In the genomic region with DNA sequence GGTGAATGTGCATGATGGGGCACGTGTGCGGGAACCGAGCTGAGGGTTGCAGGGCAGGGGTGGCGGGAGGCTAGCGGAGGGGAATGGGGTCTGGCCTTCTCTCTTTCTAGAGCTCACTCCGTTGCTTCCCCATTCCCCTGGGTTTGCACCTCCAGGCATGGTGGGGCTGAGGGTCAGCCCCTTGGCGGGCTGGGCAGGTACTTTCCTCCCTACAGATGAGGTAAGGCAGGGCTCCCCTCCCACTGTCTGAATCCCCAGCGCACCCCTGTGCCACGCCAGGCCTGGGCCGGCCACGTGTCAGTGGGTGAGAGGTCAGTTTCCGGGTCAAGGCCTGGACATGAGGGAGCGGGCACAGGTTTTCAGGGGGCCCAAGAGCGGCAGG, we compare ENCODE assay signal across 1 cellular context.
TF ChIP-seq lines count a peak whose summit lies in the region.

No MANE protein-coding gene starts in this region.

TF ChIP-seq in WTC11, 78 proteins besides CTCF, POLR2A, EP300 and RAD21 (continued from another document):
- TF ChIP-seq, protein P1, sequence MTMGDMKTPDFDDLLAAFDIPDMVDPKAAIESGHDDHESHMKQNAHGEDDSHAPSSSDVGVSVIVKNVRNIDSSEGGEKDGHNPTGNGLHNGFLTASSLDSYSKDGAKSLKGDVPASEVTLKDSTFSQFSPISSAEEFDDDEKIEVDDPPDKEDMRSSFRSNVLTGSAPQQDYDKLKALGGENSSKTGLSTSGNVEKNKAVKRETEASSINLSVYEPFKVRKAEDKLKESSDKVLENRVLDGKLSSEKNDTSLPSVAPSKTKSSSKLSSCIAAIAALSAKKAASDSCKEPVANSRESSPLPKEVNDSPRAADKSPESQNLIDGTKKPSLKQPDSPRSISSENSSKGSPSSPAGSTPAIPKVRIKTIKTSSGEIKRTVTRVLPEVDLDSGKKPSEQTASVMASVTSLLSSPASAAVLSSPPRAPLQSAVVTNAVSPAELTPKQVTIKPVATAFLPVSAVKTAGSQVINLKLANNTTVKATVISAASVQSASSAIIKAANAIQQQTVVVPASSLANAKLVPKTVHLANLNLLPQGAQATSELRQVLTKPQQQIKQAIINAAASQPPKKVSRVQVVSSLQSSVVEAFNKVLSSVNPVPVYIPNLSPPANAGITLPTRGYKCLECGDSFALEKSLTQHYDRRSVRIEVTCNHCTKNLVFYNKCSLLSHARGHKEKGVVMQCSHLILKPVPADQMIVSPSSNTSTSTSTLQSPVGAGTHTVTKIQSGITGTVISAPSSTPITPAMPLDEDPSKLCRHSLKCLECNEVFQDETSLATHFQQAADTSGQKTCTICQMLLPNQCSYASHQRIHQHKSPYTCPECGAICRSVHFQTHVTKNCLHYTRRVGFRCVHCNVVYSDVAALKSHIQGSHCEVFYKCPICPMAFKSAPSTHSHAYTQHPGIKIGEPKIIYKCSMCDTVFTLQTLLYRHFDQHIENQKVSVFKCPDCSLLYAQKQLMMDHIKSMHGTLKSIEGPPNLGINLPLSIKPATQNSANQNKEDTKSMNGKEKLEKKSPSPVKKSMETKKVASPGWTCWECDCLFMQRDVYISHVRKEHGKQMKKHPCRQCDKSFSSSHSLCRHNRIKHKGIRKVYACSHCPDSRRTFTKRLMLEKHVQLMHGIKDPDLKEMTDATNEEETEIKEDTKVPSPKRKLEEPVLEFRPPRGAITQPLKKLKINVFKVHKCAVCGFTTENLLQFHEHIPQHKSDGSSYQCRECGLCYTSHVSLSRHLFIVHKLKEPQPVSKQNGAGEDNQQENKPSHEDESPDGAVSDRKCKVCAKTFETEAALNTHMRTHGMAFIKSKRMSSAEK (CRISPR knock-in tag; IDR thresholded peaks at IDR 0.05; ENCODE audit: borderline replicate concordance): no peak
- TF ChIP-seq ZNF416 (CRISPR knock-in tag; IDR thresholded peaks at IDR 0.05): no peak
- TF ChIP-seq KAT7 (CRISPR knock-in tag; IDR thresholded peaks at IDR 0.05; ENCODE audit: borderline replicate concordance): no peak
- TF ChIP-seq, protein P2, sequence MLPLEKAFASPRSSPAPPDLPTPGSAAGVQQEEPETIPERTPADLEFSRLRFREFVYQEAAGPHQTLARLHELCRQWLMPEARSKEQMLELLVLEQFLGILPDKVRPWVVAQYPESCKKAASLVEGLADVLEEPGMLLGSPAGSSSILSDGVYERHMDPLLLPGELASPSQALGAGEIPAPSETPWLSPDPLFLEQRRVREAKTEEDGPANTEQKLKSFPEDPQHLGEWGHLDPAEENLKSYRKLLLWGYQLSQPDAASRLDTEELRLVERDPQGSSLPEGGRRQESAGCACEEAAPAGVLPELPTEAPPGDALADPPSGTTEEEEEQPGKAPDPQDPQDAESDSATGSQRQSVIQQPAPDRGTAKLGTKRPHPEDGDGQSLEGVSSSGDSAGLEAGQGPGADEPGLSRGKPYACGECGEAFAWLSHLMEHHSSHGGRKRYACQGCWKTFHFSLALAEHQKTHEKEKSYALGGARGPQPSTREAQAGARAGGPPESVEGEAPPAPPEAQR (CRISPR knock-in tag; IDR thresholded peaks at IDR 0.05): no peak
- TF ChIP-seq ZNF232 (CRISPR knock-in tag; IDR thresholded peaks at IDR 0.05): no peak
- TF ChIP-seq JAZF1 (CRISPR knock-in tag; IDR thresholded peaks at IDR 0.05): no peak
- TF ChIP-seq, protein P3, sequence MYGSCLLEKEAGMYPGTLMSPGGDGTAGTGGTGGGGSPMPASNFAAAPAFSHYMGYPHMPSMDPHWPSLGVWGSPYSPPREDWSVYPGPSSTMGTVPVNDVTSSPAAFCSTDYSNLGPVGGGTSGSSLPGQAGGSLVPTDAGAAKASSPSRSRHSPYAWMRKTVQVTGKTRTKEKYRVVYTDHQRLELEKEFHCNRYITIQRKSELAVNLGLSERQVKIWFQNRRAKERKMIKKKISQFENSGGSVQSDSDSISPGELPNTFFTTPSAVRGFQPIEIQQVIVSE (CRISPR knock-in tag; IDR thresholded peaks at IDR 0.05; ENCODE audit: borderline replicate concordance): no peak
- TF ChIP-seq, protein P4, sequence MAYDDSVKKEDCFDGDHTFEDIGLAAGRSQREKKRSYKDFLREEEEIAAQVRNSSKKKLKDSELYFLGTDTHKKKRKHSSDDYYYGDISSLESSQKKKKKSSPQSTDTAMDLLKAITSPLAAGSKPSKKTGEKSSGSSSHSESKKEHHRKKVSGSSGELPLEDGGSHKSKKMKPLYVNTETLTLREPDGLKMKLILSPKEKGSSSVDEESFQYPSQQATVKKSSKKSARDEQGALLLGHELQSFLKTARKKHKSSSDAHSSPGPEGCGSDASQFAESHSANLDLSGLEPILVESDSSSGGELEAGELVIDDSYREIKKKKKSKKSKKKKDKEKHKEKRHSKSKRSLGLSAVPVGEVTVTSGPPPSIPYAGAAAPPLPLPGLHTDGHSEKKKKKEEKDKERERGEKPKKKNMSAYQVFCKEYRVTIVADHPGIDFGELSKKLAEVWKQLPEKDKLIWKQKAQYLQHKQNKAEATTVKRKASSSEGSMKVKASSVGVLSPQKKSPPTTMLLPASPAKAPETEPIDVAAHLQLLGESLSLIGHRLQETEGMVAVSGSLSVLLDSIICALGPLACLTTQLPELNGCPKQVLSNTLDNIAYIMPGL (CRISPR knock-in tag; IDR thresholded peaks at IDR 0.05): no peak
- TF ChIP-seq, protein P5, sequence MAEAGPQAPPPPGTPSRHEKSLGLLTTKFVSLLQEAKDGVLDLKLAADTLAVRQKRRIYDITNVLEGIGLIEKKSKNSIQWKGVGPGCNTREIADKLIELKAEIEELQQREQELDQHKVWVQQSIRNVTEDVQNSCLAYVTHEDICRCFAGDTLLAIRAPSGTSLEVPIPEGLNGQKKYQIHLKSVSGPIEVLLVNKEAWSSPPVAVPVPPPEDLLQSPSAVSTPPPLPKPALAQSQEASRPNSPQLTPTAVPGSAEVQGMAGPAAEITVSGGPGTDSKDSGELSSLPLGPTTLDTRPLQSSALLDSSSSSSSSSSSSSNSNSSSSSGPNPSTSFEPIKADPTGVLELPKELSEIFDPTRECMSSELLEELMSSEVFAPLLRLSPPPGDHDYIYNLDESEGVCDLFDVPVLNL (CRISPR knock-in tag; IDR thresholded peaks at IDR 0.05; ENCODE audit: borderline replicate concordance, low read depth): no peak
